18 cellular contexts compared by ENCODE assay signal in the genomic region with DNA sequence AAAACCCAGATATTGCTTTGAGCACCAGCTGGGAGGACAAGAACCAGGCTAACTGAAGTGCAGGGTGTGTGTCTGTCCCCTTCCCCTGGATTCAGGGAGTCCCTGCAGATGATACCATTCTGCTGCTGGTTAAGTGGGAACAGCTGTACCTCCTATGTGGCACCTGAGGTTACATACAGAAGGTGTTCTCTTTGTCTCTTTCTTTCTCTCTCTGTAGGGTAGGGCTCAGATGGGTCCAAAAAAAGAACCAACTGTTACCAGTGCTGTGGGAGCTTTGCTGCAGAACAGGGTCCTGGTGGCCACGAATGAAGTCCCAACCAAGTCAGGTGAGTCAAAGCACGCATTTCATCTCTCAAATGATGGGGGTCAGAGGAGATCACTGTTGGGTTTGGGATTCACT. TPM values are rescaled to one million over a fixed set of nuclear protein-coding genes. Genes with fewer than 3 reads are reported as not detected.
A peak's percentile ranks its signal among the peaks of the same experiment; 100 is the strongest.
DNase-seq lines count a peak whose midpoint lies in the region; ATAC-seq, FAIRE-seq and TF ChIP-seq lines count a peak whose summit lies in the region.
"Had no signal": no experiment of that assay in that cellular context is flagged by ENCODE, and none has a peak within 500 bp of the region (broad histone marks: within the 10 kb centered on the region; RNA-seq: fewer than 3 reads in every experiment).

No MANE protein-coding gene starts in this region.

- no peak for FAIRE-seq in H1 (lab: Jason Lieb, UNC)

- CTCF ChIA-PET in MCF 10A (lab: Yijun Ruan, JAX), result no interaction called here
- CTCF ChIA-PET in H1 (lab: Charles Lee; ENCODE audit: partially characterized antibody), result interaction anchor here (1.3 to 1.9 kb wide), 3 partner anchors 18 to 327 kb away, joined by 3 to 5 read pairs (median 4); no protein-coding TSS in a partner anchor

- H4K91ac ChIP-seq in H1 (replicated peaks; ENCODE audit: insufficient read length, low read length), result no peak overlapping the region

- H4K5ac ChIP-seq in H1 (ENCODE audit: insufficient read length, low read depth, low read length), result no peak overlapping the region

- no peaks in the 10 kb centered on the region for H3K79me1 ChIP-seq in H1 (ENCODE audit: low read depth, low read length)

- no peak for ATAC-seq in HG02588 (IDR thresholded peaks at IDR 0.05; ENCODE audit: unreplicated experiment)
- no peak for ATAC-seq in GM19455 (IDR thresholded peaks at IDR 0.05; ENCODE audit: unreplicated experiment)
- ATAC-seq: HCT116 had no signal

- TF ChIP-seq RAD21 in H1 (IDR thresholded peaks at IDR 0.05 in 1 of 2, conservative IDR thresholded peaks at IDR 0.05 in 1 of 2; ENCODE audit: low read depth in 2 of 2, low read length in 2 of 2), result no peak

- peak overlapping the region; percentile 66; the same call in 1 of the 2 replicates for H2AFZ ChIP-seq in H1 (ENCODE audit: low read length)
- H2AFZ ChIP-seq in osteoblast (ENCODE audit: low read length), result no peak overlapping the region

- DNase-seq in breast epithelium (ENCODE audit: low spot score in 2 of 2) (no peak), MCF 10A (ENCODE audit: unreplicated experiment) (no peak), H1 (ENCODE audit: low read depth in 1 of 2, low spot score in 2 of 2) (no peak), osteoblast (ENCODE audit: insufficient read length, low spot score, missing footprints) (peak; percentile 45), tibial nerve (ENCODE audit: low spot score in 2 of 2) (no peak), SHP77 treated with DMSO at 0.1 percent for 48 hours (lab: John Stamatoyannopoulos, UW) (no peak)
- DNase-seq: KG1, MG63, NCI-H1105, NCI-H1694 treated with DMSO at 0.1 percent for 48 hours, NCI-H446, NCI-H748 treated with DMSO at 0.1 percent for 48 hours had no signal

- H3K9ac ChIP-seq in H1 (replicated peaks in 1 of 4; ENCODE audit: extremely low read depth in 1 of 4, low read depth in 3 of 4, low read length in 3 of 4), result no peak overlapping the region; a peak in 1 of 7 replicates
- H3K9ac ChIP-seq: BLaER1 treated with 17β-estradiol and CSF1 and Interleukin-3, amounts not matched to agents 10 nM and 100 nM had no signal

- no peak overlapping the region; the same call in 1 of the 2 replicates for H3K18ac ChIP-seq in H1 (ENCODE audit: extremely low read depth, low read length)

- no peak overlapping the region for H2BK120ac ChIP-seq in H1 (replicated peaks; ENCODE audit: low read depth, low read length)

- no peaks in the 10 kb centered on the region for H3K27me3 ChIP-seq in breast epithelium
- no peaks in the 10 kb centered on the region for H3K27me3 ChIP-seq in H1 (replicated peaks in 1 of 4; ENCODE audit: control insufficient read depth in 3 of 4, extremely low read depth in 1 of 4, insufficient read depth in 3 of 4, low read length in 3 of 4)
- no peaks in the 10 kb centered on the region for H3K27me3 ChIP-seq in osteoblast (ENCODE audit: insufficient read depth, low read length)
- H3K27me3 ChIP-seq in tibial nerve, result no peaks in the 10 kb centered on the region
- H3K27me3 ChIP-seq: BLaER1 treated with 17β-estradiol and CSF1 and Interleukin-3, amounts not matched to agents 10 nM and 100 nM; MG63 had no signal

- H3K27ac Mint-ChIP-seq in MCF 10A (ENCODE audit: low read depth, unreplicated experiment), result no peak overlapping the region

- H3K23ac ChIP-seq in H1 (ENCODE audit: insufficient read length), result no peak overlapping the region

- no peak overlapping the region for H2BK5ac ChIP-seq in H1 (ENCODE audit: low read depth, low read length)

- no peak overlapping the region for H2BK12ac ChIP-seq in H1 (ENCODE audit: low read depth, low read length)

- TF ChIP-seq EP300 in H1 (IDR thresholded peaks at IDR 0.05; ENCODE audit: borderline replicate concordance in 1 of 2, low read depth in 2 of 2, low read length in 2 of 2), result no peak
- no peak for TF ChIP-seq EP300 in tibial nerve (IDR thresholded peaks at IDR 0.05)

- H4K20me1 ChIP-seq in H1 (replicated peaks in 1 of 2; ENCODE audit: control insufficient read depth in 1 of 2, insufficient read depth in 2 of 2, low read length in 2 of 2), result no peaks in the 10 kb centered on the region
- no peaks in the 10 kb centered on the region for H4K20me1 ChIP-seq in osteoblast (ENCODE audit: insufficient read depth, low read length)
- H4K20me1 ChIP-seq: BLaER1 treated with 17β-estradiol and CSF1 and Interleukin-3, amounts not matched to agents 10 nM and 100 nM had no signal

- no peaks in the 10 kb centered on the region for H3K27me3 Mint-ChIP-seq in MCF 10A (ENCODE audit: insufficient read depth, unreplicated experiment)

- H3K4ac ChIP-seq in H1 (replicated peaks; ENCODE audit: insufficient read length, low read depth, low read length), result no peak overlapping the region

- H3K9me3 Mint-ChIP-seq in MCF 10A (ENCODE audit: unreplicated experiment), result no peaks in the 10 kb centered on the region

- H3K9me3 ChIP-seq in breast epithelium (no peaks in the 10 kb centered on the region), H1 (ENCODE audit: insufficient read depth in 2 of 2, low read depth in 1 of 2, low read length in 1 of 2) (no peaks in the 10 kb centered on the region), osteoblast (ENCODE audit: low read depth, low read length) (no peaks in the 10 kb centered on the region), tibial nerve (no peaks in the 10 kb centered on the region)
- H3K9me3 ChIP-seq: MG63 had no signal

- TF ChIP-seq POLR2A in breast epithelium (IDR thresholded peaks at IDR 0.05), result no peak
- TF ChIP-seq POLR2A in H1 (IDR thresholded peaks at IDR 0.05; ENCODE audit: control extremely low read depth in 1 of 2, low read depth in 2 of 2, low read length in 2 of 2), result no peak
- no peak for TF ChIP-seq POLR2A in tibial nerve (IDR thresholded peaks at IDR 0.05)

- BruUV-seq in MCF 10A (replicated peaks; lab: Mats Ljungman, UMichigan), result no TSS peak

- 94% methylated on average over 2 of the region's 2 CpGs; no CpG with 5 or more reads in 1 of the 2 experiments for WGBS in H1 (ENCODE audit: extremely low coverage in 1 of 2, insufficient coverage in 1 of 2, insufficient read length in 1 of 2, insufficient replicate concordance in 2 of 2, low coverage in 1 of 2, low lambda C conversion rate in 2 of 2, missing lambda C conversion rate in 1 of 2), 2 experiments
- WGBS in tibial nerve, 2 donors, result 64 to 68% methylated on average over 2 of the region's 2 CpGs

- TF ChIP-seq CTCF in breast epithelium (IDR thresholded peaks at IDR 0.05) (no peak), MCF 10A (IDR thresholded peaks at IDR 0.05; ENCODE audit: unreplicated experiment) (no peak), H1 (IDR thresholded peaks at IDR 0.05; ENCODE audit: control extremely low read depth in 1 of 3, insufficient read depth in 1 of 3, low read depth in 1 of 3, low read length in 3 of 3) (no peak), osteoblast (IDR thresholded peaks at IDR 0.05; ENCODE audit: extremely low read depth, low read depth, low read length) (no peak), tibial nerve (IDR thresholded peaks at IDR 0.05) (no peak)

- H3K79me2 ChIP-seq in H1 (ENCODE audit: control insufficient read depth in 1 of 2, insufficient read depth in 2 of 2, low read length in 2 of 2) (no peaks in the 10 kb centered on the region), osteoblast (ENCODE audit: insufficient read depth, low read length) (no peaks in the 10 kb centered on the region)

- H3K36me3 ChIP-seq in breast epithelium, result no peaks in the 10 kb centered on the region
- no peaks in the 10 kb centered on the region for H3K36me3 ChIP-seq in H1 (ENCODE audit: control insufficient read depth in 2 of 4, insufficient read depth in 4 of 4, low read length in 3 of 4)
- H3K36me3 ChIP-seq in osteoblast (ENCODE audit: insufficient read depth, low read length), result no peaks in the 10 kb centered on the region
- H3K36me3 ChIP-seq in tibial nerve, result no peaks in the 10 kb centered on the region
- H3K36me3 ChIP-seq: BLaER1 treated with 17β-estradiol and CSF1 and Interleukin-3, amounts not matched to agents 10 nM and 100 nM; MG63 had no signal

- H3K23me2 ChIP-seq in H1 (ENCODE audit: low read depth, low read length), result no peaks in the 10 kb centered on the region

- no peak overlapping the region for H2BK20ac ChIP-seq in H1 (ENCODE audit: low read length)

- no peaks in the 10 kb centered on the region for H3K4me1 ChIP-seq in breast epithelium
- no peaks in the 10 kb centered on the region for H3K4me1 ChIP-seq in H1 (replicated peaks in 1 of 4; ENCODE audit: control insufficient read depth in 3 of 4, insufficient read depth in 4 of 4, low read length in 3 of 4)
- H3K4me1 ChIP-seq in osteoblast (ENCODE audit: insufficient read depth, low read length), result peaks cover 3% of the 10 kb centered on the region
- H3K4me1 ChIP-seq in tibial nerve, result peaks cover 0 to 20% (median 6%) of the 10 kb centered on the region in 4 donors

- H4K8ac ChIP-seq in H1 (ENCODE audit: extremely low read depth, insufficient read depth, low read length), result no peak overlapping the region

- intact Hi-C loops in breast epithelium (cut with DNase I; ENCODE audit: low total_unique reads) (no loop called here), MCF 10A (cut with micrococcal nuclease) (no loop called here)

- H3K4me3 ChIP-seq in breast epithelium, result no peak overlapping the region
- no peak overlapping the region for H3K4me3 ChIP-seq in H1 (ENCODE audit: extremely low read depth in 1 of 4, insufficient read depth in 2 of 4, low read depth in 3 of 4, low read length in 4 of 4)
- H3K4me3 ChIP-seq in osteoblast (ENCODE audit: insufficient read depth, low read length), result no peak overlapping the region
- H3K4me3 ChIP-seq in tibial nerve, result no peak overlapping the region
- H3K4me3 ChIP-seq: BLaER1 treated with 17β-estradiol and CSF1 and Interleukin-3, amounts not matched to agents 10 nM and 100 nM; MG63 had no signal

- no peak overlapping the region; the same call in 1 of the 2 replicates for H2BK15ac ChIP-seq in H1 (ENCODE audit: low read length)

- H3K36me3 Mint-ChIP-seq in MCF 10A (ENCODE audit: insufficient read depth, unreplicated experiment), result no peaks in the 10 kb centered on the region

- H3K14ac ChIP-seq in H1 (ENCODE audit: insufficient read length), result no peak overlapping the region

- no peak overlapping the region for H3K56ac ChIP-seq in H1 (replicated peaks; ENCODE audit: insufficient read length, low read depth, low read length)

- H3K4me3 Mint-ChIP-seq in MCF 10A (ENCODE audit: unreplicated experiment), result no peak overlapping the region

- H3K27ac ChIP-seq in breast epithelium (peak overlapping the region; percentile 45 to 60), H1 (ENCODE audit: low read depth, low read length) (no peak overlapping the region), osteoblast (ENCODE audit: low read depth, low read length) (no peak overlapping the region), tibial nerve (peak overlapping the region in 3 of 4 donors; percentile 37 to 72 (median 65))
- H3K27ac ChIP-seq: 22Rv1; BLaER1 treated with 17β-estradiol and CSF1 and Interleukin-3, amounts not matched to agents 10 nM and 100 nM had no signal

- POLR2A ChIA-PET in MCF 10A (lab: Yijun Ruan, JAX) (no interaction called here), H1 (lab: Charles Lee; ENCODE audit: partially characterized antibody) (no interaction called here)

- H2AK5ac ChIP-seq in H1 (ENCODE audit: low read depth, low read length), result no peak overlapping the region

- H3K4me2 ChIP-seq in H1 (ENCODE audit: insufficient read depth in 1 of 2, low read depth in 2 of 2, low read length in 2 of 2) (no peak overlapping the region), osteoblast (ENCODE audit: insufficient read depth, low read length) (no peak overlapping the region)

- H3K4me1 Mint-ChIP-seq in MCF 10A (ENCODE audit: insufficient read depth, unreplicated experiment), result no peaks in the 10 kb centered on the region

RNA-seq across cellular contexts. Expression of gene ZC2HC1B, which starts 38.6 kb away (rescaled TPM):
- total RNA-seq in breast epithelium (not detected), MCF 10A (2022) (not detected in 2 replicates), osteoblast (not detected in 2 replicates), tibial nerve (1 to 10 TPM in 1 of 4 donors, not detected in 3; 1.2 TPM)
- total RNA-seq in H1 (2021; fragmentation: NEBNext Ultra II Directional; extraction: Animal tissue kit (Norgen Biotek cat#: 25700)), result not detected in 2 replicates
- polyA plus RNA-seq in H1 (2011; rRNA removed), result not detected in 2 replicates
- polyA plus RNA-seq in H1 (2011; cell fraction: cytosol; rRNA removed), result not detected
- not detected for polyA plus RNA-seq in H1 (2011; cell fraction: nucleus; rRNA removed)
- not detected in 4 replicates for polyA plus RNA-seq in H1 (2012, experiment 1 of 2)
- not detected for polyA plus RNA-seq in H1 (2012, experiment 2 of 2)
- polyA plus RNA-seq in H1 (2013, experiment 1 of 2), result not detected
- not detected for polyA plus RNA-seq in H1 (2013, experiment 2 of 2)
- not detected in 2 replicates for polyA minus RNA-seq in H1 (2011; rRNA and poly(A)+ RNA removed)
- not detected for polyA minus RNA-seq in H1 (2011; cell fraction: cytosol; rRNA and poly(A)+ RNA removed)
- polyA minus RNA-seq in H1 (2011; cell fraction: nucleus; rRNA and poly(A)+ RNA removed), result not detected
- total RNA-seq: Daoy had no signal

RNA-seq across cellular contexts. Expression of gene LTV1, which starts 59.7 kb away (rescaled TPM):
- total RNA-seq in breast epithelium (10 to 100 TPM; 16.2 to 22.0 (median 16.7) TPM), MCF 10A (2022) (40.4 and 47.4 TPM in 2 replicates), osteoblast (15.3 and 16.6 TPM in 2 replicates), tibial nerve (10 to 100 TPM; 16.4 to 33.0 (median 22.8) TPM)
- 43.1 and 46.9 TPM in 2 replicates for total RNA-seq in H1 (2021; fragmentation: NEBNext Ultra II Directional; extraction: Animal tissue kit (Norgen Biotek cat#: 25700))
- polyA plus RNA-seq in H1 (2011; rRNA removed), result 5.6 and 8.0 TPM in 2 replicates
- polyA plus RNA-seq in H1 (2011; cell fraction: cytosol; rRNA removed), result 26.2 TPM
- 11.4 TPM for polyA plus RNA-seq in H1 (2011; cell fraction: nucleus; rRNA removed)
- polyA plus RNA-seq in H1 (2012, experiment 1 of 2), result 30.0 to 62.5 TPM (median 35.7 TPM) in 4 replicates
- polyA plus RNA-seq in H1 (2012, experiment 2 of 2), result 3.5 TPM
- polyA plus RNA-seq in H1 (2013, experiment 1 of 2), result 46.0 TPM
- polyA plus RNA-seq in H1 (2013, experiment 2 of 2), result 44.8 TPM
- polyA minus RNA-seq in H1 (2011; rRNA and poly(A)+ RNA removed), result 4.4 and 7.1 TPM in 2 replicates
- 11.2 TPM for polyA minus RNA-seq in H1 (2011; cell fraction: cytosol; rRNA and poly(A)+ RNA removed)
- polyA minus RNA-seq in H1 (2011; cell fraction: nucleus; rRNA and poly(A)+ RNA removed), result 12.5 TPM

Comparison
In these comparisons a context has a peak if more than half of its experiments do, and no peak if none do; other contexts are left out.
1. H3K27ac ChIP-seq: peak in breast epithelium (2 of 2) and tibial nerve (3 of 4); none in H1 (single experiment) and osteoblast (single experiment).